ENCODE assay signal across 8 cellular contexts in the genomic region with DNA sequence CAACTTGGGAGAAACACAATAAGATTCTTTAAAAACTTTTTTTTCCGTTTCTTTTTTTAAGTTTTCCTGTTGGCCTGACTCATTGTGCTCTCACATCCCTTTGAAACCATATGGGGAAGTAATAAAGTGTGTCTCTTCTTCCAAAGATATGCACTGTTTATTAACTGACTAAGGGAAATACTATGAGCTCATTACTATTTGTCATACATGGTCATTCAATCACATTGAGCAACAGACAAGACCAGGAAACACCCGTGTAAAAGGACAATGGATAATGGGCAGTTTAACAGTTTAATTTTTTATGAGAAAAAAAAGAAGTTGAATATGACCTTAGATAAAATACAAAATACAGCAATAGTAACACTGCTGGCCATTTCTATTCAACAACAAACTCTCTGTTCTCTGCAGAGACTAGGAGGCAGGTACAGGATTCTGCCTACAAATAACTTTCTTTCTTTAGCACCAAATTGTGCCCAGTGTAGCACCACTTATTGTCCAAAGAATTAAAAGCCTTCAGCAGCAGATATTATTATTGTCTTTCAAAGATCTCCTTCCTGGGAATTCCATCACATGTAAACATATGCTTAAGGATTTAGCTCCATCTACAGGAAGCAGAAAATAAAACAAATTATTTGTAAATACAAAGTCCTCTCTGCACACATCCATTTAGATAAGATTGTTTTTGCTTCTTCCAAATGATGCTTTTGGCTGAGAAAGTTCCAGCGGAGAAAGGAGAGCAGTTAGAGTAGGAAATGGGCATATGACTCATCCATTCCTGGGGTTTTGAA. TPM values are rescaled to one million over a fixed set of nuclear protein-coding genes. Genes with fewer than 3 reads are reported as not detected.
DNase-seq lines count a peak whose midpoint lies in the region; ATAC-seq and TF ChIP-seq lines count a peak whose summit lies in the region.

No MANE protein-coding gene starts in this region.

- H4K8ac ChIP-seq in H9 (replicated peaks; ENCODE audit: insufficient read length, low read depth, low read length), result no peak overlapping the region

- no peaks in the 10 kb centered on the region; a peak in 1 of 5 replicates for H3K9me3 Mint-ChIP-seq in H9

- no peak overlapping the region for H4K91ac ChIP-seq in H9 (ENCODE audit: insufficient read length, low read depth, low read length)

- H3K4ac ChIP-seq in H9 (ENCODE audit: low read depth, low read length), result no peak overlapping the region

- H3K27ac Mint-ChIP-seq in H9, result no peak overlapping the region

- H2AK5ac ChIP-seq in H9 (ENCODE audit: insufficient read length, low read length), result no peak overlapping the region

- DNase-seq in H9 (no peak), RPMI7951 (ENCODE audit: low read depth) (peak; percentile 97), fibroblast of the conjunctiva (ENCODE audit: low read depth) (peak; percentile 86), pulmonary artery endothelial cell (ENCODE audit: low read depth, low spot score) (peak; percentile 96)
- DNase-seq in activated effector memory CD4-positive, alpha-beta T cell treated with anti-CD3 and anti-CD28 coated beads, Interleukin-2, amount 50 U/mL, for 16 hours, result no peak

- H3K79me2 ChIP-seq in H9 (ENCODE audit: insufficient read depth, low read length), result no peaks in the 10 kb centered on the region

- no peak overlapping the region for H3K4me2 ChIP-seq in H9 (ENCODE audit: insufficient read depth, insufficient read length, low read length)

- H3K79me1 ChIP-seq in H9 (ENCODE audit: insufficient read depth, low read depth, low read length, poor library complexity, severe bottlenecking), result no peaks in the 10 kb centered on the region

- H3K23ac ChIP-seq in H9 (ENCODE audit: insufficient read length, low read depth, low read length), result no peak overlapping the region

- no peak overlapping the region for H2AFZ ChIP-seq in H9 (ENCODE audit: low read length)

- H2BK20ac ChIP-seq in H9 (ENCODE audit: low read depth, low read length, poor library complexity, severe bottlenecking), result no peak overlapping the region

- H2BK5ac ChIP-seq in H9 (ENCODE audit: insufficient read length, low read length), result no peak overlapping the region

- no peak overlapping the region for H2BK120ac ChIP-seq in H9 (ENCODE audit: low read depth, low read length, poor library complexity, severe bottlenecking)

- H3K4me1 ChIP-seq in H9 (ENCODE audit: insufficient read depth, low read length), result peaks cover 5% of the 10 kb centered on the region; the same call in 1 of the 2 replicates

- no peaks in the 10 kb centered on the region for H4K20me1 ChIP-seq in H9 (ENCODE audit: control insufficient read depth, insufficient read depth, insufficient read length)

- no peak overlapping the region for H2BK15ac ChIP-seq in H9 (ENCODE audit: low read depth, low read length)

- H3K9me3 ChIP-seq in H9 (ENCODE audit: control insufficient read depth, low read depth, low read length), result no peaks in the 10 kb centered on the region

- no peaks in the 10 kb centered on the region for H3K23me2 ChIP-seq in H9 (ENCODE audit: insufficient read length, low read depth, low read length, poor library complexity, severe bottlenecking)

- no peak overlapping the region for H3K56ac ChIP-seq in H9 (ENCODE audit: insufficient read length, low read depth, low read length)

- no peak overlapping the region for H3T11ph ChIP-seq in H9 (ENCODE audit: low read length)

- H2BK12ac ChIP-seq in H9 (ENCODE audit: insufficient read length, low read depth, low read length), result no peak overlapping the region

- H3K9ac ChIP-seq in H9 (ENCODE audit: extremely low read depth, insufficient read length, low read length), result no peak overlapping the region

- no peak overlapping the region for H4K5ac ChIP-seq in H9 (ENCODE audit: insufficient read length, low read depth, low read length)

- no peak overlapping the region for H3K14ac ChIP-seq in H9 (ENCODE audit: insufficient read depth, low read length)

- WGBS in H9 (ENCODE audit: extremely low coverage, insufficient read length, low lambda C conversion rate), result no CpG with 5 or more reads among the region's 3 CpGs

- TF ChIP-seq CTCF in H9 (conservative IDR thresholded peaks at IDR 0.05), result peak; percentile 46; the same call in 2 of the 3 replicates

- ATAC-seq in HG03342 (IDR thresholded peaks at IDR 0.05; ENCODE audit: unreplicated experiment) (no peak), GM18517 (IDR thresholded peaks at IDR 0.05; ENCODE audit: unreplicated experiment) (no peak), GM18502 (IDR thresholded peaks at IDR 0.05; ENCODE audit: poor library complexity, unreplicated experiment) (no peak)

- 0 out of 4 replicates have a peak, but pooled peaks cover 2% of the 10 kb centered on the region in 2 experiments for H3K4me1 Mint-ChIP-seq in H9

- no peaks in the 10 kb centered on the region for H3K36me3 Mint-ChIP-seq in H9 (ENCODE audit: insufficient read depth in 1 of 3, low read depth in 3 of 3)

- no peaks in the 10 kb centered on the region for H3K27me3 Mint-ChIP-seq in H9 (ENCODE audit: low read depth)

- H3K27ac ChIP-seq in H9 (ENCODE audit: insufficient read length, low read depth, low read length), result no peak overlapping the region

- H3K18ac ChIP-seq in H9 (ENCODE audit: insufficient read length, low read depth, low read length), result no peak overlapping the region

- no peaks in the 10 kb centered on the region for H3K27me3 ChIP-seq in H9 (ENCODE audit: insufficient read depth, low read length)

- H3K4me3 Mint-ChIP-seq in H9, result no peak overlapping the region

RNA-seq across cellular contexts. Expression of gene AKR1E2, which starts 55.0 kb away (rescaled TPM):
- total RNA-seq in H9 (2021) (2.2 and 2.5 TPM in 2 replicates), pulmonary artery endothelial cell (3.4 and 21.5 TPM in 2 replicates)
- 18.0 and 21.1 TPM in 2 replicates for total RNA-seq in RPMI7951 (2014; rRNA removed; shearing (Covaris generic))

Comparison
In these comparisons a context has a peak if more than half of its experiments do, and no peak if none do; other contexts are left out.
1. DNase-seq: peak in RPMI7951 (single experiment), fibroblast of the conjunctiva (single experiment) and pulmonary artery endothelial cell (single experiment); none in H9 (single experiment) and activated effector memory CD4-positive, alpha-beta T cell treated with anti-CD3 and anti-CD28 coated beads, Interleukin-2, amount 50 U/mL, for 16 hours (single experiment).